ENCODE assay signal across 8 cellular contexts in the genomic region with DNA sequence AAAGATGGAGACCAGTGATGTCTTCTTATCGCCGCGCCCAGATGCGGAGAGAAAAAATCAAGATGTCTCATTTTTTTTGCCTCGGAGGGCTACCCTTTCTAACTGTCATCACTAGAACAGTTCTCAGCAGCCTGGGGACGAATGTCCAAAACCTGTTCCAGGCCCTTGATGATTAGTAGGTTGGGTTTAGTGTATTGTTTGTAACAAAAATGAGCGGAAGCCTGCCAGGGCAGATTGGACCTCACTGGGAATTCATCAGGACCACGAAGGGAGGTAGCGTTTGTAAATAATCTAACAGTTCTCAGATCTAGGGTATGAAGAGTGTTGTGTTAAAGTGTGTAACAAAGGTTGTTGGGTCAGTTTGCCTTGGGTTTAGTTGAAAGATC. TPM values are rescaled to one million over a fixed set of nuclear protein-coding genes. Genes with fewer than 3 reads are reported as not detected.
A peak's percentile ranks its signal among the peaks of the same experiment; 100 is the strongest.
DNase-seq lines count a peak whose midpoint lies in the region; ATAC-seq and TF ChIP-seq lines count a peak whose summit lies in the region.

No MANE protein-coding gene starts in this region.

- intact Hi-C loops in esophagus squamous epithelium (cut with DNase I) = no loop called here

- H3K4me3 Mint-ChIP-seq in T-helper 17 cell = peak overlapping the region; percentile 95

- H3K36me3 ChIP-seq in esophagus squamous epithelium (no peaks in the 10 kb centered on the region), rectal smooth muscle tissue (ENCODE audit: control insufficient read depth, insufficient read depth, low read length) (no peaks in the 10 kb centered on the region)

- peaks cover 19 to 63% (median 48%) of the 10 kb centered on the region in 3 donors for H3K4me1 ChIP-seq in esophagus squamous epithelium
- H3K4me1 ChIP-seq in rectal smooth muscle tissue (ENCODE audit: control insufficient read depth, insufficient read depth, low read length) = peaks cover 11% of the 10 kb centered on the region

- DNase-seq in T-helper 17 cell (no peak), esophagus squamous epithelium (lab: John Stamatoyannopoulos, UW) (no peak), germinal center (ENCODE audit: low spot score) (no peak), HuH-7 (ENCODE audit: low spot score) (no peak), NCI-H146 treated with DMSO at 0.1 percent for 48 hours (lab: John Stamatoyannopoulos, UW; ENCODE audit: unreplicated experiment) (no peak)

- no peaks in the 10 kb centered on the region for H3K9me3 ChIP-seq in T-helper 17 cell (ENCODE audit: control insufficient read depth, low read length, poor library complexity, severe bottlenecking)
- H3K9me3 ChIP-seq in esophagus squamous epithelium = no peaks in the 10 kb centered on the region

- TF ChIP-seq POLR2A in esophagus squamous epithelium (IDR thresholded peaks at IDR 0.05) = no peak

- H3K27me3 Mint-ChIP-seq in T-helper 17 cell = no peaks in the 10 kb centered on the region

- H3K27ac Mint-ChIP-seq in T-helper 17 cell = peak overlapping the region; percentile 91

- peak overlapping the region; percentile 89 to 95 (median 94) for H3K27ac ChIP-seq in esophagus squamous epithelium
- H3K27ac ChIP-seq in rectal smooth muscle tissue (ENCODE audit: low read depth, low read length) = peak overlapping the region; percentile 81

- TF ChIP-seq CTCF in GM12875 (IDR thresholded peaks at IDR 0.05; ENCODE audit: borderline replicate concordance, insufficient read depth, low read depth, low read length) (no peak), esophagus squamous epithelium (IDR thresholded peaks at IDR 0.05) (no peak)

- peak overlapping the region; percentile 52 for H3K9ac ChIP-seq in rectal smooth muscle tissue (ENCODE audit: low read length)

- peak overlapping the region; percentile 77 for H3K4me3 ChIP-seq in GM12875 (ENCODE audit: low read depth, low read length)
- H3K4me3 ChIP-seq in esophagus squamous epithelium = peak overlapping the region; percentile 77 to 96 (median 94)
- peak overlapping the region; percentile 81 for H3K4me3 ChIP-seq in rectal smooth muscle tissue (ENCODE audit: low read length)

- H3K27me3 ChIP-seq in esophagus squamous epithelium (no peaks in the 10 kb centered on the region), rectal smooth muscle tissue (ENCODE audit: control insufficient read depth, insufficient read depth, low read length) (no peaks in the 10 kb centered on the region)

- 0 to 1% methylated on average over 4 to 9 of the region's 9 CpGs for WGBS in esophagus squamous epithelium, 2 donors

- peaks cover 43% of the 10 kb centered on the region for H3K4me1 Mint-ChIP-seq in T-helper 17 cell

- ATAC-seq in T-helper 17 cell = no peak
- no peak for ATAC-seq in GM18519 (IDR thresholded peaks at IDR 0.05; ENCODE audit: low FRiP score, unreplicated experiment)

- no peaks in the 10 kb centered on the region for H3K36me3 Mint-ChIP-seq in T-helper 17 cell (ENCODE audit: low read depth)

RNA-seq across cellular contexts. Expression of a gene that starts 0.8 kb away (rescaled TPM):
- total RNA-seq in T-helper 17 cell (10 to 100 TPM; 13.6 to 22.5 TPM), esophagus squamous epithelium (10 to 100 TPM in 2 of 4 donors, 1 to 10 TPM in 2; 3.9 to 17.4 (median 8.6) TPM)
